ENCODE assay signal across 10 cellular contexts in the genomic region with DNA sequence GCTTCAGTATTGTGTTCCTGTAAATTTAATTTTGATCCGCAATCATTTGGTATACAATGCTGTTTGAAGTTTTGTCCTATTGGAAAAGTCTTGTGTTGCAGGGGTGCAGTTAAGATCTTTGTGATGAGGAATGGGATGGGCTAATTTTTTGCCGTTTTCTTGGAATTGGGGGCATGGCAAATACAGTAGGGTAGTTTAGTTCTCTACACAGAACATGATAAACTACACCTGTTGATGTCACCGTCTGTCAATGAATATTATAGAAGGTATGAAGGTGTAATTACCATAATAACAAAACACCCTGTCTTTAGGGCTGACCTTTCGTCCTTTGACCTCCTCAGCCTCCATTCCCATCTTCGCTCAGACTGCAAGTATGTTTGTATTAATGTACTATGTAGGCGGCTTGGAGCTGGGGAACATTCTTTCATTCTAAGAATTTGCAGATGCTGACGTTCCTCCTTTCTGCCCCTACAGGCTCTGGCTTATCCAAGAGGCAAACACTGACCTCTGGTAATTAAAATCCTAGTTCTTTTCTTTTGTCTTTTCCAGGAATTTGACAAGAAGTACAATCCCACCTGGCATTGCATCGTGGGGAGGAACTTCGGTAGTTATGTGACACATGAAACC. TPM values are rescaled to one million over a fixed set of nuclear protein-coding genes. Genes with fewer than 3 reads are reported as not detected.
A peak's percentile ranks its signal among the peaks of the same experiment; 100 is the strongest.
DNase-seq lines count a peak whose midpoint lies in the region; ATAC-seq, FAIRE-seq and TF ChIP-seq lines count a peak whose summit lies in the region.
"Had no signal": no experiment of that assay in that cellular context is flagged by ENCODE, and none has a peak within 500 bp of the region (broad histone marks: within the 10 kb centered on the region; RNA-seq: fewer than 3 reads in every experiment).

No MANE protein-coding gene starts in this region.

- TF ChIP-seq POLR2A in thyroid gland (IDR thresholded peaks at IDR 0.05): no peak

- H3K4me1 ChIP-seq in astrocyte (ENCODE audit: insufficient read depth, low read length) (peaks cover 21% of the 10 kb centered on the region), thyroid gland (peaks cover 6 to 11% of the 10 kb centered on the region in 2 donors)

- H3K27me3 Mint-ChIP-seq in activated T-cell treated with anti-CD3 and anti-CD28 coated beads, Interleukin-2, amount 50 U/mL, for 4 hours (ENCODE audit: low read depth): no peaks in the 10 kb centered on the region
- no peaks in the 10 kb centered on the region for H3K27me3 Mint-ChIP-seq in astrocyte (ENCODE audit: low read depth, unreplicated experiment)

- no peak overlapping the region for H2AFZ ChIP-seq in astrocyte (ENCODE audit: low read depth, low read length)

- H3K27me3 ChIP-seq in astrocyte (ENCODE audit: insufficient read depth, low read length) (no peaks in the 10 kb centered on the region), kidney epithelial cell (ENCODE audit: control insufficient read depth, insufficient read depth, low read length) (no peaks in the 10 kb centered on the region), thyroid gland (no peaks in the 10 kb centered on the region)

- H4K20me1 ChIP-seq in astrocyte (ENCODE audit: insufficient read depth, low read length): peaks cover 30% of the 10 kb centered on the region

- 31 to 42% methylated on average over 9 of the region's 9 CpGs for WGBS in thyroid gland, 2 donors

- H3K9me3 ChIP-seq in astrocyte (ENCODE audit: insufficient read depth, low read depth, low read length) (no peaks in the 10 kb centered on the region), thyroid gland (no peaks in the 10 kb centered on the region)

- H3K4me1 Mint-ChIP-seq in activated T-cell treated with anti-CD3 and anti-CD28 coated beads, Interleukin-2, amount 50 U/mL, for 4 hours (ENCODE audit: low read depth): peaks cover 29% of the 10 kb centered on the region
- H3K4me1 Mint-ChIP-seq in astrocyte (ENCODE audit: low read depth, unreplicated experiment): peaks cover 16% of the 10 kb centered on the region

- no peak for TF ChIP-seq CTCF in astrocyte (IDR thresholded peaks at IDR 0.05; ENCODE audit: insufficient read depth, low read depth, low read length)
- TF ChIP-seq CTCF in kidney epithelial cell (IDR thresholded peaks at IDR 0.05; ENCODE audit: insufficient read depth, low read length, poor library complexity, severe bottlenecking): no peak
- TF ChIP-seq CTCF in thyroid gland (IDR thresholded peaks at IDR 0.05): no peak
- TF ChIP-seq CTCF in GM20000 (IDR thresholded peaks at IDR 0.05; ENCODE audit: extremely low read depth, missing control alignments): no peak

- H3K9me3 Mint-ChIP-seq in activated T-cell treated with anti-CD3 and anti-CD28 coated beads, Interleukin-2, amount 50 U/mL, for 4 hours: no peaks in the 10 kb centered on the region
- no peaks in the 10 kb centered on the region for H3K9me3 Mint-ChIP-seq in astrocyte (ENCODE audit: unreplicated experiment)

- no peak for FAIRE-seq in astrocyte (lab: Jason Lieb, UNC)
- FAIRE-seq: endometrium had no signal

- H3K36me3 Mint-ChIP-seq in activated T-cell treated with anti-CD3 and anti-CD28 coated beads, Interleukin-2, amount 50 U/mL, for 4 hours (ENCODE audit: insufficient read depth): peaks cover 21% of the 10 kb centered on the region
- H3K36me3 Mint-ChIP-seq in astrocyte (ENCODE audit: low read depth, unreplicated experiment): peaks cover 9% of the 10 kb centered on the region

- H3K9ac ChIP-seq in astrocyte (ENCODE audit: low read length): peak overlapping the region; percentile 88

- peaks cover 38% of the 10 kb centered on the region for H3K79me2 ChIP-seq in astrocyte (ENCODE audit: insufficient read depth, low read length)

- peak overlapping the region; percentile 93 for H3K4me2 ChIP-seq in astrocyte (ENCODE audit: low read length)

- intact Hi-C loops in thyroid gland (cut with DNase I): loop anchor here (5.0 kb wide), 1 partner anchor 35 kb away; a partner anchor contains a TSS

- no peak overlapping the region for H3K27ac ChIP-seq in astrocyte (ENCODE audit: low read depth, low read length)
- peak overlapping the region in 1 of 3 donors; percentile 91 for H3K27ac ChIP-seq in thyroid gland

- no peak for ATAC-seq in activated T-cell treated with anti-CD3 and anti-CD28 coated beads, Interleukin-2, amount 50 U/mL, for 4 hours

- H3K4me3 Mint-ChIP-seq in activated T-cell treated with anti-CD3 and anti-CD28 coated beads, Interleukin-2, amount 50 U/mL, for 4 hours: peak overlapping the region; percentile 94
- peak overlapping the region; percentile 98 for H3K4me3 Mint-ChIP-seq in astrocyte (ENCODE audit: unreplicated experiment)

- H3K4me3 ChIP-seq in astrocyte (ENCODE audit: insufficient read depth, low read depth, low read length) (peak overlapping the region; percentile 99), kidney epithelial cell (ENCODE audit: low read depth, low read length) (peak overlapping the region; percentile 81), thyroid gland (replicated peaks in 1 of 3) (peak overlapping the region in 2 of 3 donors; percentile 80 to 92)

- no peak overlapping the region for H3K27ac Mint-ChIP-seq in astrocyte (ENCODE audit: unreplicated experiment)

- peaks cover 6% of the 10 kb centered on the region for H3K36me3 ChIP-seq in astrocyte (ENCODE audit: insufficient read depth, low read length)
- H3K36me3 ChIP-seq in kidney epithelial cell (ENCODE audit: control insufficient read depth, insufficient read depth, low read length): no peaks in the 10 kb centered on the region
- H3K36me3 ChIP-seq in thyroid gland: peaks cover 11% of the 10 kb centered on the region in 2 donors

- no peak for DNase-seq in activated T-cell treated with anti-CD3 and anti-CD28 coated beads, Interleukin-2, amount 50 U/mL, for 4 hours
- no peak for DNase-seq in activated T-cell treated with anti-CD3 and anti-CD28 coated beads, Interleukin-2, amount 50 U/mL, for 1 hour
- DNase-seq in astrocyte (ENCODE audit: low read depth): peak; percentile 22
- DNase-seq in kidney epithelial cell (ENCODE audit: low read depth): no peak
- no peak for DNase-seq in thyroid gland
- no peak for DNase-seq in effector CD4-positive, alpha-beta T cell
- no peak for DNase-seq in NCI-H187 treated with DMSO at 0.1 percent for 48 hours (lab: John Stamatoyannopoulos, UW)
- DNase-seq in GM20000 (ENCODE audit: low spot score): no peak
- DNase-seq: DMS153 had no signal

RNA-seq across cellular contexts. Expression of a gene that starts 1.7 kb away (rescaled TPM):
- 100 to 1,000 TPM; 243 to 252 (median 248) TPM for total RNA-seq in activated T-cell treated with anti-CD3 and anti-CD28 coated beads, Interleukin-2, amount 50 U/mL, for 4 hours
- total RNA-seq in astrocyte: 490 and 500 TPM in 2 replicates
- 380 and 381 TPM in 2 replicates for total RNA-seq in kidney epithelial cell
- total RNA-seq in thyroid gland: 100 to 1,000 TPM; 128 to 265 (median 232) TPM

RNA-seq across cellular contexts. Expression of a gene that starts 28.1 kb away (rescaled TPM):
- 100 to 1,000 TPM; 259 to 288 (median 272) TPM for total RNA-seq in activated T-cell treated with anti-CD3 and anti-CD28 coated beads, Interleukin-2, amount 50 U/mL, for 4 hours
- total RNA-seq in astrocyte (216 and 223 TPM in 2 replicates), kidney epithelial cell (76.3 and 94.7 TPM in 2 replicates), thyroid gland (100 to 1,000 TPM in 1 of 4 donors, 10 to 100 TPM in 3; 64.5 to 107 (median 79.9) TPM)

RNA-seq across cellular contexts. Expression of a gene that starts 31.3 kb away (rescaled TPM):
- total RNA-seq in activated T-cell treated with anti-CD3 and anti-CD28 coated beads, Interleukin-2, amount 50 U/mL, for 4 hours: 10 to 100 TPM; 23.6 to 29.9 (median 26.4) TPM
- total RNA-seq in astrocyte (22.9 and 23.4 TPM in 2 replicates), kidney epithelial cell (29.2 and 30.6 TPM in 2 replicates), thyroid gland (10 to 100 TPM; 17.9 to 33.3 (median 32.8) TPM)

RNA-seq across cellular contexts. Expression of a gene that starts 36.5 kb away (rescaled TPM):
- total RNA-seq in activated T-cell treated with anti-CD3 and anti-CD28 coated beads, Interleukin-2, amount 50 U/mL, for 4 hours: 100 to 1,000 TPM; 152 to 169 (median 161) TPM
- total RNA-seq in astrocyte: 181 and 185 TPM in 2 replicates
- total RNA-seq in kidney epithelial cell: 117 and 124 TPM in 2 replicates
- total RNA-seq in thyroid gland: 100 to 1,000 TPM in 3 of 4 donors, 10 to 100 TPM in 1; 62.5 to 159 (median 127) TPM

RNA-seq across cellular contexts. Expression of a gene that starts 51.4 kb away (rescaled TPM):
- 10 to 100 TPM; 47.6 to 58.0 (median 55.1) TPM for total RNA-seq in activated T-cell treated with anti-CD3 and anti-CD28 coated beads, Interleukin-2, amount 50 U/mL, for 4 hours
- 17.8 and 28.8 TPM in 2 replicates for total RNA-seq in astrocyte
- 22.5 and 25.7 TPM in 2 replicates for total RNA-seq in kidney epithelial cell
- 10 to 100 TPM; 32.4 to 38.4 (median 36.6) TPM for total RNA-seq in thyroid gland
